11 cellular contexts compared by ENCODE assay signal in genomic region chr6:116011096-116011401, GRCh38. TPM values are rescaled to one million over a fixed set of nuclear protein-coding genes. Genes with fewer than 3 reads are reported as not detected.
DNase-seq lines count a peak whose midpoint lies in the region; ATAC-seq and TF ChIP-seq lines count a peak whose summit lies in the region.
"Had no signal": no experiment of that assay in that cellular context is flagged by ENCODE, and none has a peak within 500 bp of the region (broad histone marks: within the 10 kb centered on the region; RNA-seq: fewer than 3 reads in every experiment).

No MANE protein-coding gene starts in this region.

- CTCF ChIA-PET in A673 (lab: Charles Lee): interaction anchor here (0.6 to 2.1 kb wide), 8 partner anchors 9 to 101 kb away, joined by 3 to 14 read pairs (median 4); partner anchors contain the start of gene FRK

- TF ChIP-seq CTCF in A673 (conservative IDR thresholded peaks at IDR 0.05; ENCODE audit: low read depth, low read length) (peak; percentile 8; the same call in 1 of the 2 replicates), spleen (IDR thresholded peaks at IDR 0.05 in 8 of 11, conservative IDR thresholded peaks at IDR 0.05 in 3 of 11) (no peak)

- H3K27me3 ChIP-seq in A673 (replicated peaks; ENCODE audit: insufficient read depth, low read depth, low read length, poor library complexity) (no peaks in the 10 kb centered on the region), endocrine pancreas (ENCODE audit: control insufficient read depth, insufficient read depth, low read length) (no peaks in the 10 kb centered on the region), spleen (replicated peaks in 1 of 7) (no peaks in the 10 kb centered on the region)
- H3K27me3 ChIP-seq: Peyer's patch, upper lobe of right lung had no signal

- peaks cover 35% of the 10 kb centered on the region for H3K4me1 ChIP-seq in A673 (ENCODE audit: insufficient read depth, low read length, poor library complexity, severe bottlenecking)
- peaks cover 15% of the 10 kb centered on the region for H3K4me1 ChIP-seq in endocrine pancreas (ENCODE audit: control insufficient read depth, insufficient read depth, low read length)
- peaks cover 0 to 9% (median 0%) of the 10 kb centered on the region in 6 donors for H3K4me1 ChIP-seq in spleen

- H3K36me3 ChIP-seq in A673 (ENCODE audit: insufficient read depth, low read length, poor library complexity, severe bottlenecking): no peaks in the 10 kb centered on the region
- H3K36me3 ChIP-seq in endocrine pancreas (ENCODE audit: control insufficient read depth, insufficient read depth, low read length): no peaks in the 10 kb centered on the region
- H3K36me3 ChIP-seq in spleen: no peaks in the 10 kb centered on the region
- H3K36me3 ChIP-seq: Peyer's patch, upper lobe of right lung had no signal

- POLR2A ChIA-PET in A673 (lab: Charles Lee; ENCODE audit: low non-redundant PET): no interaction called here

- DNase-seq in A673 (ENCODE audit: low spot score): no peak
- DNase-seq in NCI-H226: no peak
- no peak for DNase-seq in cerebellum (ENCODE audit: low spot score)
- DNase-seq in spleen: no peak
- DNase-seq: NCI-H1417 treated with DMSO at 0.1 percent for 48 hours had no signal

- no peak overlapping the region for H3K9ac ChIP-seq in endocrine pancreas (ENCODE audit: control insufficient read depth, insufficient read depth, low read length)

- 49 to 74% (median 69%) methylated on average over 1 of the region's 1 CpG for WGBS in spleen, 5 donors

- peak; percentile 4 for ATAC-seq in GM18909 (IDR thresholded peaks at IDR 0.05; ENCODE audit: poor library complexity, unreplicated experiment)
- peak; percentile 1 for ATAC-seq in HG03432 (IDR thresholded peaks at IDR 0.05; ENCODE audit: unreplicated experiment)
- no peak for ATAC-seq in GM21367 (IDR thresholded peaks at IDR 0.05; ENCODE audit: unreplicated experiment)

- no peaks in the 10 kb centered on the region for H3K9me3 ChIP-seq in A673 (ENCODE audit: low read depth, low read length, poor library complexity, severe bottlenecking)
- H3K9me3 ChIP-seq in endocrine pancreas (ENCODE audit: control insufficient read depth, low read length): no peaks in the 10 kb centered on the region
- no peaks in the 10 kb centered on the region for H3K9me3 ChIP-seq in spleen
- H3K9me3 ChIP-seq: Peyer's patch, upper lobe of right lung had no signal

- H3K4me3 ChIP-seq in A673 (ENCODE audit: low read depth, low read length, poor library complexity, severe bottlenecking) (no peak overlapping the region), endocrine pancreas (ENCODE audit: control insufficient read depth, insufficient read depth, low read length) (peak overlapping the region; percentile 32), spleen (no peak overlapping the region)
- H3K4me3 ChIP-seq: upper lobe of right lung had no signal

- intact Hi-C loops in A673 (cut with micrococcal nuclease; ENCODE audit: unreplicated experiment) (loop anchor here (5.0 kb wide), 1 partner anchor 46 kb away; no protein-coding TSS in a partner anchor), spleen (cut with DNase I; ENCODE audit: low total_unique reads) (loop anchor here (2.0 kb wide), 1 partner anchor 84 kb away; no protein-coding TSS in a partner anchor)

- H3K27ac ChIP-seq in A673 (ENCODE audit: low read depth, low read length, poor library complexity, severe bottlenecking) (no peak overlapping the region), spleen (no peak overlapping the region)
- H3K27ac ChIP-seq: upper lobe of right lung had no signal

- TF ChIP-seq POLR2A in spleen (IDR thresholded peaks at IDR 0.05): no peak

- BruUV-seq in A673 (replicated peaks; lab: Mats Ljungman, UMichigan): no TSS peak

RNA-seq across cellular contexts. Expression of gene FRK, which starts 49.6 kb away (rescaled TPM):
- 10.0 and 12.3 TPM in 2 replicates for total RNA-seq in A673 (2021)
- total RNA-seq in cerebellum: 0.36 TPM
- 1 to 10 TPM in 4 of 7 donors, under 1 TPM in 3; 0.54 to 2.8 (median 1.1) TPM for total RNA-seq in spleen
- under 1 TPM; 0.20 to 0.26 (median 0.20) TPM for polyA plus RNA-seq in spleen
